In the genomic region with DNA sequence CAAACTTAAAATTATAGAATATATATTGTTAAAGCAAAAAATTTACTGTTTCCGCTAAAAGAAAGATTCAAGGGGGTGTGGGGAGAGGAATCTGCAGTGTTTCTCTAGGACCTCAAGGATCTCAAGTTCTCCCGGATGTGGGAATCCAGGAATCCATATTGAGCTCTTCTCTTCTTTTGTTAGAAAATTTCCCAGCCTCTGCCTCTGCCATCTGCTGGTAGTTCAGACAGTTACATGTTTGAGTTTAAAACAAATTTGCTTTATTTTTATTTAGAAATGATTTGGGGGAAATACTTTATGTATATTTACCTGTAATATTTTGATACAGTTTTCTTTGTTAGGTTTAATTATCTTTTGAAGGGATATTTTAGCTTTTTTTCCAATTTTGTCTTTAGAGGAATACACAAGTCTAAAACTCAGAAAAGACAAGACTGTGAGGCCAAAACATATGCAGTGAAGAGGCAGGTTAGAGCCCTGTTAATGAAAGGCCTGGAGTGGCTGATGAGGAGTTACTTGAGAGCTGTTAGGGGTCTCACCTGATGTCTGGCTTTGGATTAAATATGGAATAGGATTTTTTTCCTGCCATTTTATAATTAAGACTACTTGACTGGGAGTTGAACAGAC, we compare ENCODE assay signal across 8 cellular contexts.
DNase-seq lines count a peak whose midpoint lies in the region; ATAC-seq, FAIRE-seq and TF ChIP-seq lines count a peak whose summit lies in the region.

No MANE protein-coding gene starts in this region.

- ATAC-seq in GM18520 (IDR thresholded peaks at IDR 0.05; ENCODE audit: unreplicated experiment) (no peak), GM18511 (IDR thresholded peaks at IDR 0.05; ENCODE audit: unreplicated experiment) (no peak)

- H3K27me3 ChIP-seq in A673 (replicated peaks; ENCODE audit: insufficient read depth, low read depth, low read length, poor library complexity): no peaks in the 10 kb centered on the region
- no peaks in the 10 kb centered on the region for H3K27me3 ChIP-seq in tibial artery

- POLR2A ChIA-PET in A673 (lab: Charles Lee; ENCODE audit: low non-redundant PET): interaction anchor here (1.1 kb wide), 1 partner anchor 13 kb away, joined by 3 read pairs; no protein-coding TSS in a partner anchor

- intact Hi-C loops in A673 (cut with micrococcal nuclease; ENCODE audit: unreplicated experiment) (no loop called here), tibial artery (cut with DNase I; ENCODE audit: low total_unique reads) (loop anchor here (10.0 kb wide), 1 partner anchor 481 kb away; no protein-coding TSS in a partner anchor)

- CTCF ChIA-PET in A673 (lab: Charles Lee): interaction anchor here (0.8 to 1.5 kb wide), 3 partner anchors 9 to 267 kb away, joined by 3 read pairs; no protein-coding TSS in a partner anchor

- H3K4me3 ChIP-seq in A673 (ENCODE audit: low read depth, low read length, poor library complexity, severe bottlenecking): no peak overlapping the region
- no peak overlapping the region for H3K4me3 ChIP-seq in tibial artery

- FAIRE-seq in GM19239 (lab: Jason Lieb, UNC): peak; percentile 83
- FAIRE-seq in RCC 7860 (lab: Jason Lieb, UNC): peak; percentile 62

- no peaks in the 10 kb centered on the region for H3K36me3 ChIP-seq in A673 (ENCODE audit: insufficient read depth, low read length, poor library complexity, severe bottlenecking)
- no peaks in the 10 kb centered on the region for H3K36me3 ChIP-seq in tibial artery

- TF ChIP-seq CTCF in A673 (conservative IDR thresholded peaks at IDR 0.05; ENCODE audit: low read depth, low read length): peak; percentile 76
- TF ChIP-seq CTCF in tibial artery (IDR thresholded peaks at IDR 0.05): peak; percentile 32 to 40

- H3K4me1 ChIP-seq in A673 (ENCODE audit: insufficient read depth, low read length, poor library complexity, severe bottlenecking): peaks cover 26% of the 10 kb centered on the region
- H3K4me1 ChIP-seq in tibial artery: peaks cover 0 to 38% (median 17%) of the 10 kb centered on the region in 4 donors

- no peaks in the 10 kb centered on the region for H3K9me3 ChIP-seq in A673 (ENCODE audit: low read depth, low read length, poor library complexity, severe bottlenecking)
- H3K9me3 ChIP-seq in tibial artery: no peaks in the 10 kb centered on the region

- peak; percentile 71 for DNase-seq in A673 (ENCODE audit: low spot score)
- no peak for DNase-seq in GM19239 (ENCODE audit: insufficient read length, low spot score)
- peak; percentile 45 for DNase-seq in RCC 7860 (ENCODE audit: low spot score)
- DNase-seq in foreskin melanocyte: peak; percentile 74
- no peak for DNase-seq in tibial artery
- no peak for DNase-seq in occipital lobe (lab: John Stamatoyannopoulos, UW)

- BruUV-seq in A673 (replicated peaks; lab: Mats Ljungman, UMichigan): no TSS peak

- H3K27ac ChIP-seq in A673 (ENCODE audit: low read depth, low read length, poor library complexity, severe bottlenecking) (no peak overlapping the region), tibial artery (no peak overlapping the region)

Comparison
In these comparisons a context has a peak if more than half of its experiments do, and no peak if none do; other contexts are left out.
1. DNase-seq: peak in A673 (single experiment), RCC 7860 (single experiment) and foreskin melanocyte (single experiment); none in GM19239 (single experiment), tibial artery (0 of 2) and occipital lobe (single experiment).